ENCODE assay signal across 1 cellular context in the genomic region with DNA sequence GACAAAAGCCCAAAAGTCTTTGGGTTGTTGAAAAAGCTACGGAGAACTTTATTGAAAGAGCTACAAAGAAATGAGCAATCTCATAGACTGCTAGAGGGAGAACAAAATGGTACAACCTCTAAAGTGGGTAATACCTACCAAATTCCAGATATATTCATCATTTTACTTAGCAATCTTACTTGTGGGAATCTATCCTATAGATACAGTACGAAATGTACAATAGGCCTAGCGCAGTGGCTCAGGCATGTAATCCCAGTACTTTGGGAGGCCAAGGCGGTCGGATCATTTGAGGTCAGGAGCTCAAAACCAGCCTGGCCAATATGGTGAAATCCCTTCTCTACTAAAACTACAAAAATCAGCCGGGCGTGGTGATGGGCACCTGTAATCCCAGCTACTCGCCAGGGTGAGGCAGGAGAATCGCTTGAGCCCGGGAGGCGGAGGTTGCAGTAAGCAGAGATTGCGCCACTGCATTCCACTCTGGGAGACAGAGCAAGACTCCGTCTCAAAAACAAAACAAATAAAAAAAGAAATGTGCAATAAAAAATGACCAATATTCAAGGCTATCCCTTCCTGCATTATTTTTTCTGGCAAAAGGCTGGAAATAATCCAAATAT.
TF ChIP-seq lines count a peak whose summit lies in the region.

No MANE protein-coding gene starts in this region.

TF ChIP-seq in K562, 482 proteins besides CTCF, POLR2A, EP300 and RAD21:
- TF ChIP-seq MCM5 (IDR thresholded peaks at IDR 0.05; ENCODE audit: low read depth): no peak
- TF ChIP-seq, protein P1, sequence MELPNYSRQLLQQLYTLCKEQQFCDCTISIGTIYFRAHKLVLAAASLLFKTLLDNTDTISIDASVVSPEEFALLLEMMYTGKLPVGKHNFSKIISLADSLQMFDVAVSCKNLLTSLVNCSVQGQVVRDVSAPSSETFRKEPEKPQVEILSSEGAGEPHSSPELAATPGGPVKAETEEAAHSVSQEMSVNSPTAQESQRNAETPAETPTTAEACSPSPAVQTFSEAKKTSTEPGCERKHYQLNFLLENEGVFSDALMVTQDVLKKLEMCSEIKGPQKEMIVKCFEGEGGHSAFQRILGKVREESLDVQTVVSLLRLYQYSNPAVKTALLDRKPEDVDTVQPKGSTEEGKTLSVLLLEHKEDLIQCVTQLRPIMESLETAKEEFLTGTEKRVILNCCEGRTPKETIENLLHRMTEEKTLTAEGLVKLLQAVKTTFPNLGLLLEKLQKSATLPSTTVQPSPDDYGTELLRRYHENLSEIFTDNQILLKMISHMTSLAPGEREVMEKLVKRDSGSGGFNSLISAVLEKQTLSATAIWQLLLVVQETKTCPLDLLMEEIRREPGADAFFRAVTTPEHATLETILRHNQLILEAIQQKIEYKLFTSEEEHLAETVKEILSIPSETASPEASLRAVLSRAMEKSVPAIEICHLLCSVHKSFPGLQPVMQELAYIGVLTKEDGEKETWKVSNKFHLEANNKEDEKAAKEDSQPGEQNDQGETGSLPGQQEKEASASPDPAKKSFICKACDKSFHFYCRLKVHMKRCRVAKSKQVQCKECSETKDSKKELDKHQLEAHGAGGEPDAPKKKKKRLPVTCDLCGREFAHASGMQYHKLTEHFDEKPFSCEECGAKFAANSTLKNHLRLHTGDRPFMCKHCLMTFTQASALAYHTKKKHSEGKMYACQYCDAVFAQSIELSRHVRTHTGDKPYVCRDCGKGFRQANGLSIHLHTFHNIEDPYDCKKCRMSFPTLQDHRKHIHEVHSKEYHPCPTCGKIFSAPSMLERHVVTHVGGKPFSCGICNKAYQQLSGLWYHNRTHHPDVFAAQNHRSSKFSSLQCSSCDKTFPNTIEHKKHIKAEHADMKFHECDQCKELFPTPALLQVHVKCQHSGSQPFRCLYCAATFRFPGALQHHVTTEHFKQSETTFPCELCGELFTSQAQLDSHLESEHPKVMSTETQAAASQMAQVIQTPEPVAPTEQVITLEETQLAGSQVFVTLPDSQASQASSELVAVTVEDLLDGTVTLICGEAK (IDR thresholded peaks at IDR 0.05): peak; percentile 72
- TF ChIP-seq, protein P1 (CRISPR knock-in tag; IDR thresholded peaks at IDR 0.05): no peak
- TF ChIP-seq, protein P2, sequence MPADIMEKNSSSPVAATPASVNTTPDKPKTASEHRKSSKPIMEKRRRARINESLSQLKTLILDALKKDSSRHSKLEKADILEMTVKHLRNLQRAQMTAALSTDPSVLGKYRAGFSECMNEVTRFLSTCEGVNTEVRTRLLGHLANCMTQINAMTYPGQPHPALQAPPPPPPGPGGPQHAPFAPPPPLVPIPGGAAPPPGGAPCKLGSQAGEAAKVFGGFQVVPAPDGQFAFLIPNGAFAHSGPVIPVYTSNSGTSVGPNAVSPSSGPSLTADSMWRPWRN (IDR thresholded peaks at IDR 0.05; ENCODE audit: low read depth): no peak
- TF ChIP-seq ZBTB8A (IDR thresholded peaks at IDR 0.05; ENCODE audit: partially characterized antibody): no peak
- no peak for TF ChIP-seq SAP30 (IDR thresholded peaks at IDR 0.05; ENCODE audit: borderline replicate concordance, insufficient read depth, low read depth, low read length, poor library complexity, severe bottlenecking)
- TF ChIP-seq TEAD4 (IDR thresholded peaks at IDR 0.05; ENCODE audit: low read length): peak; percentile 24; the same call in 1 of the 2 replicates
- no peak for TF ChIP-seq TEAD4 (CRISPR knock-in tag; IDR thresholded peaks at IDR 0.05; ENCODE audit: borderline replicate concordance)
- peak; percentile 91 for TF ChIP-seq CEBPB (tag; IDR thresholded peaks at IDR 0.05)
- TF ChIP-seq CEBPG (CRISPR knock-in tag; IDR thresholded peaks at IDR 0.05): no peak
- TF ChIP-seq CEBPG (tag; conservative IDR thresholded peaks at IDR 0.05 in 1 of 2, IDR thresholded peaks at IDR 0.05 in 1 of 2): peak; percentile 54 to 59
TF ChIP-seq in K562: peak in this region for 4.
